ENCODE assay signal across 1 cellular context in the genomic region with DNA sequence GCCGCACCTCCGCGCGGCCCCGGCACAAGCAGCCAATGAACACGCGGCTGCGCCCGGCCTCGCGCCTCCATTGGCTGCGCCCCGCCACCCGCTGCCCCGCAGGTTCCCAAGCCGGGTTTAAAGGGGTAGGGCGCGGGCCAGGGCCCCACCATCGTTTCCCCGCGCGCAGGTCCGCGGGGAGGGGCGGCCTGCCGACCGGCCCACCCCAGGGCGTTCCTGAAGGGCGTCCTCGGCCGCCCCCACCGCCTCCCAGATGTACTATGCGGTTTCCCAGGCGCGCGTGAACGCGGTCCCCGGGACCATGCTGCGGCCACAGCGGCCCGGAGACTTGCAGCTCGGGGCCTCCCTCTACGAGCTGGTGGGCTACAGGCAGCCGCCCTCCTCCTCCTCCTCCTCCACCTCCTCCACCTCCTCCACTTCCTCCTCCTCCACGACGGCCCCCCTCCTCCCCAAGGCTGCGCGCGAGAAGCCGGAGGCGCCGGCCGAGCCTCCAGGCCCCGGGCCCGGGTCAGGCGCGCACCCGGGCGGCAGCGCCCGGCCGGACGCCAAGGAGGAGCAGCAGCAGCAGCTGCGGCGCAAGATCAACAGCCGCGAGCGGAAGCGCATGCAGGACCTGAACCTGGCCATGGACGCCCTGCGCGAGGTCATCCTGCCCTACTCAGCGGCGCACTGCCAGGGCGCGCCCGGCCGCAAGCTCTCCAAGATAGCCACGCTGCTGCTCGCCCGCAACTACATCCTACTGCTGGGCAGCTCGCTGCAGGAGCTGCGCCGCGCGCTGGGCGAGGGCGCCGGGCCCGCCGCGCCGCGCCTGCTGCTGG.
TF ChIP-seq lines count a peak whose summit lies in the region.

A gene with protein sequence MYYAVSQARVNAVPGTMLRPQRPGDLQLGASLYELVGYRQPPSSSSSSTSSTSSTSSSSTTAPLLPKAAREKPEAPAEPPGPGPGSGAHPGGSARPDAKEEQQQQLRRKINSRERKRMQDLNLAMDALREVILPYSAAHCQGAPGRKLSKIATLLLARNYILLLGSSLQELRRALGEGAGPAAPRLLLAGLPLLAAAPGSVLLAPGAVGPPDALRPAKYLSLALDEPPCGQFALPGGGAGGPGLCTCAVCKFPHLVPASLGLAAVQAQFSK (plus strand): TSS at position 148 of the 818 bp plus-strand sequence. CDS start 106 bp downstream, at position 254.

TF ChIP-seq in K562, 482 proteins besides CTCF, POLR2A, EP300 and RAD21:
- TF ChIP-seq, protein P1, sequence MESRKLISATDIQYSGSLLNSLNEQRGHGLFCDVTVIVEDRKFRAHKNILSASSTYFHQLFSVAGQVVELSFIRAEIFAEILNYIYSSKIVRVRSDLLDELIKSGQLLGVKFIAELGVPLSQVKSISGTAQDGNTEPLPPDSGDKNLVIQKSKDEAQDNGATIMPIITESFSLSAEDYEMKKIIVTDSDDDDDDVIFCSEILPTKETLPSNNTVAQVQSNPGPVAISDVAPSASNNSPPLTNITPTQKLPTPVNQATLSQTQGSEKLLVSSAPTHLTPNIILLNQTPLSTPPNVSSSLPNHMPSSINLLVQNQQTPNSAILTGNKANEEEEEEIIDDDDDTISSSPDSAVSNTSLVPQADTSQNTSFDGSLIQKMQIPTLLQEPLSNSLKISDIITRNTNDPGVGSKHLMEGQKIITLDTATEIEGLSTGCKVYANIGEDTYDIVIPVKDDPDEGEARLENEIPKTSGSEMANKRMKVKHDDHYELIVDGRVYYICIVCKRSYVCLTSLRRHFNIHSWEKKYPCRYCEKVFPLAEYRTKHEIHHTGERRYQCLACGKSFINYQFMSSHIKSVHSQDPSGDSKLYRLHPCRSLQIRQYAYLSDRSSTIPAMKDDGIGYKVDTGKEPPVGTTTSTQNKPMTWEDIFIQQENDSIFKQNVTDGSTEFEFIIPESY (CRISPR knock-in tag; IDR thresholded peaks at IDR 0.05) = 0 out of 2 replicates have a peak, but pooled peaks have one; percentile 16
- no peak for TF ChIP-seq BCOR (IDR thresholded peaks at IDR 0.05)
